Comparison of ENCODE assay signal across 1 cellular context in the genomic region with DNA sequence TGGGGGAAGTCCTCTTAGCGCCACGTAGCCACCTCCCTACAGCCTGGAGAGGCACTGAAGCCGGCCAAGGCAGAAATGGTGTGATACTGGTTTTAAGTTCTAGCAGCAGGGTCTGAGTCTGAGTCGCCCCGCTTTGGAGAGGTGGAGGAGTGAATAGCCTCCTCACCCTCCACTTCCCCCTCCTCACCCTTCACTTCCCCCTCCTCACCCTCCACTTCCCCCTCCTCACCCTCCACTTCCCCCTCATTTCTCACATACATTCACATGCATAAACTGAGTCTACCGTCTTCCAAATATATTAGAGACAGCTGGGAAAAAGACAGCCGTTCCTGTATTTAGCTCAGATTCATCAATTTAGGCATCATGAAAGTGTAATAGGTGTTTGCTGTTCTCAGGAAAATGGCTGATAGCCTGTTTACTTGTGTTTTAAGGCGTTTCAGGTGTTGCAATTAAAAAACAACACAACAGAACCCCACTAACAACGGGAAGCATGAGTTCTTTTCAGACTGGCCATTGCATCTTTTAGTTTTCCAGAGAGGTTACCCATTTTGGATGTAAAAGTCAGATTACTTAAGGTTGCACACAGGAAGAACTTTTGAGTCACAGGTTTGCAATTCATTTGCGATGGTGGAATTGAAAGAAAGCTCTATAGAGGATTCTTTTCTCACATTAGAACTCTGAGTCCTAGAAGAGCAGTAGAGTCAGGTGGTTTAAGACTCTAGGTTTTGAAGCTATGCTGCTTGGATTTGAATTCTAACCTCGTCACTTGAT.
TF ChIP-seq lines count a peak whose summit lies in the region.

No MANE protein-coding gene starts in this region.

TF ChIP-seq in IMR-90, 13 proteins besides CTCF, POLR2A, EP300 and RAD21 (continued from another document):
- TF ChIP-seq BHLHE40 (IDR thresholded peaks at IDR 0.05; ENCODE audit: low read depth, low read length), result no peak
- no peak for TF ChIP-seq MXI1 (IDR thresholded peaks at IDR 0.05; ENCODE audit: borderline replicate concordance, low read depth, low read length)
- peak; percentile 76; the same call in 1 of the 2 replicates for TF ChIP-seq CHD1 (IDR thresholded peaks at IDR 0.05; ENCODE audit: low read depth, low read length)
- TF ChIP-seq CEBPB (IDR thresholded peaks at IDR 0.05; ENCODE audit: low read depth, low read length), result peak; percentile 49; the same call in 1 of the 2 replicates
